ENCODE assay signal across 8 cellular contexts in genomic region chr9:137757613-137758029, GRCh38.
DNase-seq lines count a peak whose midpoint lies in the region; ATAC-seq lines count a peak whose summit lies in the region.

No MANE protein-coding gene starts in this region.

- no peak overlapping the region for H3K9ac ChIP-seq in skeletal muscle tissue (ENCODE audit: low read depth in 1 of 3, low read length in 3 of 3)
- no peak overlapping the region for H3K9ac ChIP-seq in Karpas-422 (ENCODE audit: low read length)

- H3K27me3 ChIP-seq in skeletal muscle tissue (ENCODE audit: control insufficient read depth in 3 of 3, insufficient read depth in 3 of 3, low read length in 3 of 3) = no peaks in the 10 kb centered on the region
- no peaks in the 10 kb centered on the region for H3K27me3 ChIP-seq in Karpas-422 (ENCODE audit: low read length)
- H3K27me3 ChIP-seq in HAP-1 (ENCODE audit: low read depth) = no peaks in the 10 kb centered on the region

- peaks cover 17% of the 10 kb centered on the region; the same call in 1 of the 2 replicates for H3K79me2 ChIP-seq in Karpas-422 (ENCODE audit: low read length)

- H3K4me2 ChIP-seq in Karpas-422 (ENCODE audit: low read depth, low read length, poor library complexity, severe bottlenecking) = no peak overlapping the region

- intact Hi-C loops in cardiac septum (cut with DNase I) = no loop called here

- in situ Hi-C loops in HAP-1 (cut with MboI; ENCODE audit: low sequenced_read_pairs) = no loop called here

- H3K27ac ChIP-seq in skeletal muscle tissue (ENCODE audit: low read depth, low read length) = peak overlapping the region; percentile 64
- H3K27ac ChIP-seq in Karpas-422 (ENCODE audit: low read length) = no peak overlapping the region

- peak; percentile 46 for ATAC-seq in GM18511 (IDR thresholded peaks at IDR 0.05; ENCODE audit: unreplicated experiment)

- no peak overlapping the region for H3K4me3 ChIP-seq in skeletal muscle tissue (ENCODE audit: low read length in 3 of 3)
- no peak overlapping the region for H3K4me3 ChIP-seq in Karpas-422 (ENCODE audit: low read length)
- no peak overlapping the region for H3K4me3 ChIP-seq in HAP-1

- H2AFZ ChIP-seq in Karpas-422 (ENCODE audit: low read length) = no peak overlapping the region

- H3K9me3 ChIP-seq in skeletal muscle tissue (ENCODE audit: control insufficient read depth in 3 of 3, low read length in 3 of 3) = peaks cover 0 to 4% (median 0%) of the 10 kb centered on the region in 3 donors
- no peaks in the 10 kb centered on the region for H3K9me3 ChIP-seq in Karpas-422 (ENCODE audit: low read length)
- H3K9me3 ChIP-seq in HAP-1 = no peaks in the 10 kb centered on the region

- no peaks in the 10 kb centered on the region for H4K20me1 ChIP-seq in Karpas-422 (ENCODE audit: insufficient read depth, low read depth, low read length)

- H3K4me1 ChIP-seq in skeletal muscle tissue (ENCODE audit: control insufficient read depth in 3 of 3, insufficient read depth in 3 of 3, low read length in 3 of 3) (peaks cover 4 to 21% (median 14%) of the 10 kb centered on the region in 3 donors), Karpas-422 (ENCODE audit: low read length) (no peaks in the 10 kb centered on the region), HAP-1 (no peaks in the 10 kb centered on the region)

- DNase-seq in MV-4-11 (lab: John Stamatoyannopoulos, UW) = peak; percentile 60
- DNase-seq in astrocyte of the hippocampus (ENCODE audit: low read depth, low spot score) = peak; percentile 59
- no peak for DNase-seq in GF-D8 (lab: John Stamatoyannopoulos, UW)
- no peak for DNase-seq in cardiac septum (ENCODE audit: low spot score)
- no peak for DNase-seq in Karpas-422
- DNase-seq in HAP-1 (ENCODE audit: low spot score in 2 of 2) = no peak

- peaks cover 21 to 36% (median 34%) of the 10 kb centered on the region in 3 donors for H3K36me3 ChIP-seq in skeletal muscle tissue (ENCODE audit: control insufficient read depth in 3 of 3, insufficient read depth in 3 of 3, low read length in 3 of 3)
- H3K36me3 ChIP-seq in Karpas-422 (ENCODE audit: insufficient read depth, low read length) = peaks cover 18% of the 10 kb centered on the region
- peaks cover 42% of the 10 kb centered on the region for H3K36me3 ChIP-seq in HAP-1 (replicated peaks)

- no peaks in the 10 kb centered on the region for H3K9me2 ChIP-seq in Karpas-422 (replicated peaks; ENCODE audit: insufficient read depth, low read length)

Comparison
In these comparisons a context has a peak if more than half of its experiments do, and no peak if none do; other contexts are left out.
1. DNase-seq: peak in MV-4-11 (single experiment) and astrocyte of the hippocampus (single experiment); none in GF-D8 (single experiment), cardiac septum (single experiment), Karpas-422 (single experiment) and HAP-1 (0 of 2).